ENCODE assay signal across 13 cellular contexts in the genomic region with DNA sequence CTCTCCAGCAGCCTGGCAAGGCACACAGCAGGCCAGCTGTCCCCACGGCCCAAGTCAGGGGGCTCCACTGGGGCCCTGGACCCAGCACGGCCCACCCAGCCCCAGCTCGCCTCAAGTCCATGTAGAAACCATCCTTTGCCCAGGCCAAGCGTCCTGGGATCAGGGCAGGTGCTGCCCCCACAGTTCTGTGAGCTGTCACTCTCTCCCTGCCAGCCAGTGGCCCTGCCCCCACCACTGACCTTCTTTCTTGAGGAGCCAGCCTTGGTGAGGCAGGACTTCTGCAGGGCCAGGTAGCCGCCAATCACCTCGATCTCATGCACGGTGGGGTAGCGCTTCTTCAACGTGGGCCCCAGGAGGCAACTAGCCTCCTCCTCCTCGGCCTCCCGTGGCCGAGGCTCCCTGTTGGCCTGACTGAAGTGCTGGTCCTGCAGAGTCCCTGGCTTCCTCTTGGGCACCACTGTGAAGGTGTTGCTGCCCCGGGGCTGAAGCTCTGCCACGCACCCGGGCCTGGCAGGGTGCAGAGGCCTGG. TPM values are rescaled to one million over a fixed set of nuclear protein-coding genes. Genes with fewer than 3 reads are reported as not detected.
DNase-seq lines count a peak whose midpoint lies in the region; ATAC-seq and TF ChIP-seq lines count a peak whose summit lies in the region.
"Had no signal": no experiment of that assay in that cellular context is flagged by ENCODE, and none has a peak within 500 bp of the region (broad histone marks: within the 10 kb centered on the region; RNA-seq: fewer than 3 reads in every experiment).

No MANE protein-coding gene starts in this region.

- TF ChIP-seq POLR2A in heart left ventricle (IDR thresholded peaks at IDR 0.05) (no peak), upper lobe of left lung (IDR thresholded peaks at IDR 0.05) (no peak)

- H3K27me3 ChIP-seq in heart left ventricle (no peaks in the 10 kb centered on the region), liver (ENCODE audit: control insufficient read depth in 4 of 4, insufficient read depth in 4 of 4, low read length in 3 of 4) (no peaks in the 10 kb centered on the region), upper lobe of left lung (no peaks in the 10 kb centered on the region)
- H3K27me3 ChIP-seq: tibial artery had no signal

- in situ Hi-C loops in astrocyte of the cerebellum (cut with HindIII; ENCODE audit: low sequenced_read_pairs): no loop called here

- WGBS in heart left ventricle, 4 donors: 53 to 55% (median 54%) methylated on average over 14 to 15 of the region's 15 CpGs; no CpG with 5 or more reads in 1 of the 4 donors
- 40% methylated on average over 15 of the region's 15 CpGs for WGBS in liver
- 79 to 82% methylated on average over 10 to 15 of the region's 15 CpGs for WGBS in upper lobe of left lung, 2 donors

- no peaks in the 10 kb centered on the region for H3K36me3 ChIP-seq in heart left ventricle
- no peaks in the 10 kb centered on the region for H3K36me3 ChIP-seq in liver (ENCODE audit: control insufficient read depth in 4 of 4, insufficient read depth in 3 of 4, low read depth in 1 of 4, low read length in 3 of 4)
- peaks cover 0 to under 1% (median 0%) of the 10 kb centered on the region in 4 donors for H3K36me3 ChIP-seq in upper lobe of left lung
- H3K36me3 ChIP-seq: prostate gland, tibial artery had no signal

- DNase-seq in heart left ventricle: no peak
- no peak for DNase-seq in Right ventricle myocardium superior
- no peak for DNase-seq in astrocyte of the cerebellum (ENCODE audit: low read depth)
- DNase-seq in upper lobe of left lung: peak in 1 of 2 donors; percentile 61
- no peak for DNase-seq in stimulated activated naive CD4-positive, alpha-beta T cell treated with Interleukin-2 at 50 U/mL for 16 hours (lab: John Stamatoyannopoulos, UW)
- DNase-seq: activated CD8-positive, alpha-beta memory T cell treated with anti-CD3 and anti-CD28 coated beads, Interleukin-2, amount 10 ng/mL, durations not matched to agents 7 days and 5 days; DMS79; erythroblast; tibial artery had no signal

- H3K4me1 ChIP-seq in heart left ventricle (peaks cover 5 to 90% (median 74%) of the 10 kb centered on the region in 12 donors), liver (ENCODE audit: control insufficient read depth in 4 of 4, insufficient read depth in 4 of 4, low read length in 3 of 4) (peaks cover 34 to 89% (median 75%) of the 10 kb centered on the region in 4 donors), upper lobe of left lung (peaks cover 23 to 87% (median 65%) of the 10 kb centered on the region in 4 donors)

- H3K4me3 ChIP-seq in heart left ventricle (peak overlapping the region in 11 of 12 donors; percentile 3 to 94 (median 63)), astrocyte of the cerebellum (ENCODE audit: low read depth, low read length) (peak overlapping the region; percentile 41), liver (ENCODE audit: low read depth in 1 of 3, low read length in 3 of 3) (peak overlapping the region; percentile 66 to 90 (median 66)), upper lobe of left lung (peak overlapping the region in 3 of 4 donors; percentile 75 to 94 (median 76))

- TF ChIP-seq RAD21 in liver (IDR thresholded peaks at IDR 0.05): no peak

- peak overlapping the region in 1 of 2 donors; percentile 66 for H3K9ac ChIP-seq in liver (ENCODE audit: low read depth in 1 of 2, low read length in 2 of 2)

- peak overlapping the region in 9 of 12 donors; percentile 0 to 70 (median 17) for H3K27ac ChIP-seq in heart left ventricle
- H3K27ac ChIP-seq in liver (ENCODE audit: low read depth in 1 of 2, low read length in 2 of 2): peak overlapping the region; percentile 81 to 84
- H3K27ac ChIP-seq in upper lobe of left lung: peak overlapping the region; percentile 58 to 86 (median 79)
- H3K27ac ChIP-seq: prostate gland had no signal

- no peak for TF ChIP-seq EP300 in upper lobe of left lung (IDR thresholded peaks at IDR 0.05)

- ATAC-seq in heart left ventricle (no peak), Right ventricle myocardium superior (ENCODE audit: poor library complexity) (no peak), upper lobe of left lung (ENCODE audit: low FRiP score in 2 of 2) (no peak), HG02759 (IDR thresholded peaks at IDR 0.05; ENCODE audit: unreplicated experiment) (no peak), GM18868 (IDR thresholded peaks at IDR 0.05; ENCODE audit: unreplicated experiment) (no peak)
- ATAC-seq: activated CD8-positive, alpha-beta memory T cell treated with anti-CD3 and anti-CD28 coated beads, Interleukin-2, amount 10 ng/mL, durations not matched to agents 7 days and 5 days had no signal

- intact Hi-C loops in heart left ventricle (cut with DNase I) (no loop called here), Right ventricle myocardium superior (cut with DNase I) (no loop called here)

- H3K9me3 ChIP-seq in heart left ventricle (no peaks in the 10 kb centered on the region), liver (ENCODE audit: control insufficient read depth in 4 of 4, low read length in 3 of 4) (no peaks in the 10 kb centered on the region), upper lobe of left lung (no peaks in the 10 kb centered on the region)
- H3K9me3 ChIP-seq: prostate gland, tibial artery had no signal

- TF ChIP-seq CTCF in heart left ventricle (IDR thresholded peaks at IDR 0.05) (no peak), astrocyte of the cerebellum (IDR thresholded peaks at IDR 0.05; ENCODE audit: low read depth, low read length, missing control alignments) (no peak), liver (IDR thresholded peaks at IDR 0.05; ENCODE audit: low read depth, low read length, missing input control) (no peak), upper lobe of left lung (IDR thresholded peaks at IDR 0.05) (no peak)

TF ChIP-seq in liver, 16 proteins besides CTCF, POLR2A, EP300 and RAD21 (continues in another document):
- TF ChIP-seq SP1 (IDR thresholded peaks at IDR 0.05): no peak
- TF ChIP-seq JUND (IDR thresholded peaks at IDR 0.05): no peak
- TF ChIP-seq EGR1 (IDR thresholded peaks at IDR 0.05; ENCODE audit: low read depth in 2 of 2): no peak
- no peak for TF ChIP-seq GABPA (IDR thresholded peaks at IDR 0.05 in 1 of 2, conservative IDR thresholded peaks at IDR 0.05 in 1 of 2)
- no peak for TF ChIP-seq NR2F2 (IDR thresholded peaks at IDR 0.05)
- no peak for TF ChIP-seq ZBTB33 (IDR thresholded peaks at IDR 0.05)
- TF ChIP-seq RXRA (IDR thresholded peaks at IDR 0.05): no peak

RNA-seq across cellular contexts. Expression of gene TPRN, which starts 1.7 kb away (rescaled TPM):
- total RNA-seq in heart left ventricle: 10 to 100 TPM; 11.5 to 18.0 (median 16.6) TPM
- 10 to 100 TPM; 12.5 to 16.7 TPM for polyA plus RNA-seq in heart left ventricle
- total RNA-seq in Right ventricle myocardium superior: 19.0 TPM
- total RNA-seq in liver: 10 to 100 TPM in 1 of 2 donors, 1 to 10 TPM in 1; 5.4 to 15.8 TPM
- polyA plus RNA-seq in liver: 10 to 100 TPM in 1 of 2 donors, 1 to 10 TPM in 1; 6.5 to 20.1 TPM
- 10 to 100 TPM; 18.9 to 33.1 (median 27.1) TPM for total RNA-seq in upper lobe of left lung

RNA-seq across cellular contexts. Expression of gene TMEM203, which starts 6.6 kb away (rescaled TPM):
- total RNA-seq in heart left ventricle (10 to 100 TPM; 30.8 to 43.7 (median 39.9) TPM), Right ventricle myocardium superior (44.9 TPM), liver (10 to 100 TPM; 19.9 to 21.5 TPM), upper lobe of left lung (10 to 100 TPM; 17.8 to 35.5 (median 31.1) TPM)
- polyA plus RNA-seq in heart left ventricle (10 to 100 TPM; 49.8 to 52.0 TPM), liver (10 to 100 TPM; 21.4 to 27.5 TPM)

RNA-seq across cellular contexts. Expression of gene NDOR1, which starts 6.7 kb away (rescaled TPM):
- total RNA-seq in heart left ventricle (1 to 10 TPM; 4.5 to 9.6 (median 6.1) TPM), Right ventricle myocardium superior (5.5 TPM), liver (1 to 10 TPM; 2.9 to 4.7 TPM), upper lobe of left lung (10 to 100 TPM in 4 of 6 donors, 1 to 10 TPM in 2; 7.7 to 54.5 (median 18.5) TPM)
- polyA plus RNA-seq in heart left ventricle (1 to 10 TPM; 6.2 to 9.2 TPM), liver (1 to 10 TPM; 2.5 to 3.5 TPM)

RNA-seq across cellular contexts. Expression of gene SSNA1, which starts 10.3 kb away (rescaled TPM):
- total RNA-seq in heart left ventricle (100 to 1,000 TPM in 2 of 9 donors, 10 to 100 TPM in 7; 46.0 to 123 (median 59.9) TPM), Right ventricle myocardium superior (73.7 TPM), liver (10 to 100 TPM; 29.8 to 37.5 TPM), upper lobe of left lung (100 to 1,000 TPM in 1 of 6 donors, 10 to 100 TPM in 5; 39.8 to 110 (median 73.0) TPM)
- polyA plus RNA-seq in heart left ventricle (100 to 1,000 TPM; 120 to 161 TPM), liver (10 to 100 TPM; 43.1 to 44.2 TPM)

RNA-seq across cellular contexts. Expression of gene ANAPC2, which starts 10.5 kb away (rescaled TPM):
- total RNA-seq in heart left ventricle: 10 to 100 TPM; 14.3 to 35.9 (median 28.9) TPM
- 10 to 100 TPM; 26.6 to 33.4 TPM for polyA plus RNA-seq in heart left ventricle
- total RNA-seq in Right ventricle myocardium superior: 33.9 TPM
- total RNA-seq in liver: 10 to 100 TPM; 19.4 to 32.6 TPM
- polyA plus RNA-seq in liver: 10 to 100 TPM in 1 of 2 donors, 1 to 10 TPM in 1; 9.3 to 19.9 TPM
- total RNA-seq in upper lobe of left lung: 100 to 1,000 TPM in 1 of 6 donors, 10 to 100 TPM in 5; 31.9 to 174 (median 67.3) TPM

Comparison
In these comparisons a context has a peak if more than half of its experiments do, and no peak if none do; other contexts are left out.
1. H3K27ac ChIP-seq: peak in every context shown above with its lines; median percentile 82 in liver; 79 in upper lobe of left lung; 17 in heart left ventricle.